In genomic region chr22:24555496-24556253, GRCh38 we compare ENCODE assay signal across 1 cellular context.
TF ChIP-seq lines count a peak whose summit lies in the region.

TSS of gene SNRPD3 (plus strand) at chr22:24555999. CDS start at chr22:24557675, 1,676 bp downstream.

TF ChIP-seq in K562, 482 proteins besides CTCF, POLR2A, EP300 and RAD21 (continued from another document and continues in another):
- TF ChIP-seq PML (IDR thresholded peaks at IDR 0.05; ENCODE audit: low read length): peak; percentile 69
- peak; percentile 54; the same call in 1 of the 2 replicates for TF ChIP-seq GMEB1 (CRISPR knock-in tag; IDR thresholded peaks at IDR 0.05)
- TF ChIP-seq HNRNPH1 (optimal IDR thresholded peaks at IDR 0.05; ENCODE audit: low read depth, low read length): no peak
- TF ChIP-seq ARID3B (CRISPR knock-in tag; IDR thresholded peaks at IDR 0.05; ENCODE audit: borderline replicate concordance): no peak
- TF ChIP-seq ZBTB12 (CRISPR knock-in tag; IDR thresholded peaks at IDR 0.05): no peak
- TF ChIP-seq USF1 (CRISPR knock-in tag; IDR thresholded peaks at IDR 0.05): no peak
- no peak for TF ChIP-seq TRIM25 (IDR thresholded peaks at IDR 0.05; ENCODE audit: borderline replicate concordance)
- TF ChIP-seq BCOR (IDR thresholded peaks at IDR 0.05): no peak
- TF ChIP-seq U2AF1 (optimal IDR thresholded peaks at IDR 0.05; ENCODE audit: low read depth, low read length): no peak
- no peak for TF ChIP-seq PRMT5 (CRISPR knock-in tag; IDR thresholded peaks at IDR 0.05)
- peak; percentile 96 for TF ChIP-seq GABPB1 (CRISPR knock-in tag; IDR thresholded peaks at IDR 0.05)
- 0 out of 2 replicates have a peak, but pooled peaks have one; percentile 30 for TF ChIP-seq AFF4 (CRISPR knock-in tag; IDR thresholded peaks at IDR 0.05)
- no peak for TF ChIP-seq ZBTB26 (CRISPR knock-in tag; IDR thresholded peaks at IDR 0.05)
- TF ChIP-seq DLX4 (CRISPR knock-in tag; IDR thresholded peaks at IDR 0.05): no peak
- TF ChIP-seq POU5F1 (IDR thresholded peaks at IDR 0.05; ENCODE audit: borderline replicate concordance, low read depth, low read length, partially characterized antibody): no peak
- no peak for TF ChIP-seq ELK3 (CRISPR knock-in tag; IDR thresholded peaks at IDR 0.05)
- TF ChIP-seq E2F3 (CRISPR knock-in tag; IDR thresholded peaks at IDR 0.05): peak; percentile 34
- no peak for TF ChIP-seq ZNF507 (tag; conservative IDR thresholded peaks at IDR 0.05)
- TF ChIP-seq FOXP4 (CRISPR knock-in tag; IDR thresholded peaks at IDR 0.05; ENCODE audit: borderline replicate concordance): no peak
- no peak; the same call in 1 of the 2 replicates for TF ChIP-seq HLTF (IDR thresholded peaks at IDR 0.05)
- no peak for TF ChIP-seq GATAD2B (IDR thresholded peaks at IDR 0.05; ENCODE audit: borderline replicate concordance)
- TF ChIP-seq ILF3 (IDR thresholded peaks at IDR 0.05; ENCODE audit: borderline replicate concordance): no peak
- TF ChIP-seq C11orf30 (IDR thresholded peaks at IDR 0.05; ENCODE audit: low read depth): peak; percentile 95
- TF ChIP-seq ZNF449 (CRISPR knock-in tag; IDR thresholded peaks at IDR 0.05): no peak
- TF ChIP-seq ZBTB17 (CRISPR knock-in tag; IDR thresholded peaks at IDR 0.05): 0 out of 2 replicates have a peak, but pooled peaks have one; percentile 41
- no peak for TF ChIP-seq BCL6 (CRISPR knock-in tag; IDR thresholded peaks at IDR 0.05)
- TF ChIP-seq ZFX (CRISPR knock-in tag; IDR thresholded peaks at IDR 0.05): peak; percentile 95
- no peak for TF ChIP-seq PKNOX1 (IDR thresholded peaks at IDR 0.05)
- no peak for TF ChIP-seq EWSR1 (IDR thresholded peaks at IDR 0.05; ENCODE audit: borderline replicate concordance, low read depth, partially characterized antibody)
- TF ChIP-seq ZZZ3 (IDR thresholded peaks at IDR 0.05): peak; percentile 61; the same call in 1 of the 2 replicates
- no peak for TF ChIP-seq NCOA6 (IDR thresholded peaks at IDR 0.05)
- TF ChIP-seq KAT8 (IDR thresholded peaks at IDR 0.05; ENCODE audit: low read depth): no peak
- TF ChIP-seq ZNF644 (tag; IDR thresholded peaks at IDR 0.05; ENCODE audit: low read depth): no peak
- TF ChIP-seq LARP7 (IDR thresholded peaks at IDR 0.05): no peak
- peak; percentile 49; the same call in 1 of the 2 replicates for TF ChIP-seq TFAP4 (CRISPR knock-in tag; IDR thresholded peaks at IDR 0.05; ENCODE audit: borderline replicate concordance)
- TF ChIP-seq MEIS2 (IDR thresholded peaks at IDR 0.05; ENCODE audit: partially characterized antibody): no peak
- TF ChIP-seq KLF1 (tag; IDR thresholded peaks at IDR 0.05): no peak
- 0 out of 2 replicates have a peak, but pooled peaks have one; percentile 34 for TF ChIP-seq ETS1 (conservative IDR thresholded peaks at IDR 0.05; ENCODE audit: control insufficient read depth, low read depth, low read length)
